In genomic region chr6:31948306-31948705, GRCh38 we compare ENCODE assay signal across 20 cellular contexts. TPM values are rescaled to one million over a fixed set of nuclear protein-coding genes. Genes with fewer than 3 reads are reported as not detected.
DNase-seq lines count a peak whose midpoint lies in the region; ATAC-seq and TF ChIP-seq lines count a peak whose summit lies in the region.
"Had no signal": no experiment of that assay in that cellular context is flagged by ENCODE, and none has a peak within 500 bp of the region (broad histone marks: within the 10 kb centered on the region; RNA-seq: fewer than 3 reads in every experiment).

No MANE protein-coding gene starts in this region.

- no peaks in the 10 kb centered on the region for H3K9me3 ChIP-seq in PC-9 (ENCODE audit: insufficient read depth, low read depth)
- no peaks in the 10 kb centered on the region for H3K9me3 ChIP-seq in mesenchymal stem cell (ENCODE audit: control insufficient read depth, low read length)
- H3K9me3 ChIP-seq: BLaER1, HAP-1 had no signal

- H3K14ac ChIP-seq in mesenchymal stem cell (ENCODE audit: low read length in 2 of 2), result no peak overlapping the region

- no peak overlapping the region for H3K4ac ChIP-seq in mesenchymal stem cell (ENCODE audit: low read depth in 1 of 2, low read length in 2 of 2)

- peaks cover 5% of the 10 kb centered on the region for H3K79me2 ChIP-seq in ACC112 (ENCODE audit: control insufficient read depth, insufficient read depth, low read length, unreplicated experiment)
- H3K79me2 ChIP-seq in PC-9 (ENCODE audit: low read depth), result no peaks in the 10 kb centered on the region

- H3K4me1 ChIP-seq in ACC112 (ENCODE audit: control insufficient read depth, insufficient read depth, low read length, unreplicated experiment) (peaks cover 43% of the 10 kb centered on the region), PC-9 (replicated peaks; ENCODE audit: insufficient read depth) (peaks cover 48% of the 10 kb centered on the region), mesenchymal stem cell (ENCODE audit: control insufficient read depth, insufficient read depth, low read depth, low read length) (peaks cover 15% of the 10 kb centered on the region)
- H3K4me1 ChIP-seq: BLaER1, HAP-1 had no signal

- H3K27ac ChIP-seq in ACC112 (ENCODE audit: low read depth, low read length) (peak overlapping the region; percentile 51; the same call in 1 of the 2 replicates), PC-9 (peak overlapping the region; percentile 36), mesenchymal stem cell (ENCODE audit: low read length, poor library complexity, severe bottlenecking) (no peak overlapping the region)
- H3K27ac ChIP-seq: BLaER1, HL-60 had no signal

- H3K79me1 ChIP-seq in mesenchymal stem cell (replicated peaks; ENCODE audit: low read length, poor library complexity, severe bottlenecking), result no peaks in the 10 kb centered on the region

- H3K9me2 ChIP-seq in PC-9 (ENCODE audit: insufficient read depth), result no peaks in the 10 kb centered on the region; the same call in 1 of the 2 replicates

- H2AFZ ChIP-seq in ACC112 (ENCODE audit: low read length, unreplicated experiment) (no peak overlapping the region), PC-9 (no peak overlapping the region), mesenchymal stem cell (ENCODE audit: low read depth, low read length) (no peak overlapping the region)

- H2BK120ac ChIP-seq in mesenchymal stem cell (ENCODE audit: low read depth, low read length), result no peak overlapping the region

- no peak overlapping the region for H2BK15ac ChIP-seq in mesenchymal stem cell (ENCODE audit: low read depth, poor library complexity, severe bottlenecking)

- no peaks in the 10 kb centered on the region for H4K20me1 ChIP-seq in PC-9 (ENCODE audit: insufficient read depth)
- H4K20me1 ChIP-seq: BLaER1 had no signal

- H3K36me3 ChIP-seq in ACC112 (ENCODE audit: insufficient read depth, low read length) (0 out of 2 replicates have a peak, but pooled peaks cover 5% of the 10 kb centered on the region), PC-9 (ENCODE audit: low read depth) (no peaks in the 10 kb centered on the region), mesenchymal stem cell (ENCODE audit: control insufficient read depth in 1 of 2, insufficient read depth in 2 of 2, low read depth in 1 of 2, low read length in 2 of 2) (peaks cover 28 to 33% of the 10 kb centered on the region in 2 experiments)

- no peak overlapping the region for H4K8ac ChIP-seq in mesenchymal stem cell (ENCODE audit: low read length)

- H3K18ac ChIP-seq in mesenchymal stem cell (ENCODE audit: low read depth in 1 of 2, low read length in 2 of 2), result no peak overlapping the region

- peak overlapping the region; percentile 5 for H3K9ac ChIP-seq in mesenchymal stem cell (ENCODE audit: low read length)
- H3K9ac ChIP-seq: BLaER1 had no signal

- CTCF ChIA-PET in PC-9 (lab: Charles Lee), result no interaction called here

- no peak overlapping the region for H2AK5ac ChIP-seq in mesenchymal stem cell (ENCODE audit: low read length, severe bottlenecking)

- no peak overlapping the region for H2BK5ac ChIP-seq in mesenchymal stem cell (ENCODE audit: low read depth, low read length, poor library complexity, severe bottlenecking)

- DNase-seq in PC-9 (no peak), mesenchymal stem cell (no peak), amniotic stem cell (lab: John Stamatoyannopoulos, UW) (no peak)
- no peak for DNase-seq in activated CD4-positive, alpha-beta T cell treated with anti-CD3 and anti-CD28 coated beads for 48 hours
- DNase-seq: DMS 273 treated with DMSO at 0.1 percent for 48 hours; GF-D8; MV-4-11; NCI-H1417; NCI-H187 treated with DMSO at 0.1 percent for 48 hours; NCI-H2171 treated with DMSO at 0.1 percent for 48 hours; NCI-H446 treated with DMSO at 0.1 percent for 48 hours; NK-92 treated with Interleukin-12 subunit alpha and Interleukin-12 subunit beta, amount 100 ng/mL, for 24 hours had no signal

- no peak for ATAC-seq in GM18502 (IDR thresholded peaks at IDR 0.05; ENCODE audit: poor library complexity, unreplicated experiment)

- H3K4me2 ChIP-seq in PC-9 (peak overlapping the region; percentile 48), mesenchymal stem cell (ENCODE audit: low read length, poor library complexity, severe bottlenecking) (no peak overlapping the region)
- H3K4me2 ChIP-seq: BLaER1 had no signal

- H3K27me3 ChIP-seq in ACC112 (ENCODE audit: insufficient read depth, low read length), result no peaks in the 10 kb centered on the region
- no peaks in the 10 kb centered on the region for H3K27me3 ChIP-seq in PC-9 (ENCODE audit: insufficient read depth, low read depth)
- H3K27me3 ChIP-seq in mesenchymal stem cell (ENCODE audit: control insufficient read depth in 1 of 2, insufficient read depth in 1 of 2, low read length in 2 of 2), result peaks cover 0 to 9% of the 10 kb centered on the region in 2 experiments
- H3K27me3 ChIP-seq: BLaER1 had no signal

- H3K23ac ChIP-seq in mesenchymal stem cell (ENCODE audit: low read length in 2 of 2), result no peak overlapping the region

- BruUV-seq in PC-9 (replicated peaks; lab: Mats Ljungman, UMichigan), result TSS peak; percentile 16

- H2BK12ac ChIP-seq in mesenchymal stem cell (ENCODE audit: low read length in 2 of 2), result no peak overlapping the region

- POLR2A ChIA-PET in PC-9 (lab: Charles Lee; ENCODE audit: unreplicated experiment), result interaction anchor here (0.7 kb wide), 1 partner anchor 40 kb away, joined by 3 read pairs; no protein-coding TSS in a partner anchor

- WGBS in mesenchymal stem cell, result 89% methylated on average over 5 of the region's 5 CpGs

- TF ChIP-seq CTCF in PC-9 (conservative IDR thresholded peaks at IDR 0.05), result no peak

- H3K4me3 ChIP-seq in ACC112 (ENCODE audit: low read depth, low read length), result no peak overlapping the region
- H3K4me3 ChIP-seq in PC-9, result no peak overlapping the region
- H3K4me3 ChIP-seq in mesenchymal stem cell (ENCODE audit: insufficient read depth in 1 of 2, low read depth in 1 of 2, low read length in 2 of 2), result no peak overlapping the region
- H3K4me3 ChIP-seq: BLaER1, HAP-1 had no signal

- peaks cover 39% of the 10 kb centered on the region for H3F3A ChIP-seq in PC-9 (ENCODE audit: insufficient read depth, low read depth)

- intact Hi-C loops in PC-9 (cut with micrococcal nuclease; ENCODE audit: unreplicated experiment), result no loop called here

- no peak overlapping the region for H4K91ac ChIP-seq in mesenchymal stem cell (ENCODE audit: low read length)

RNA-seq across cellular contexts. Expression of gene CFB, which starts 2.4 kb away (rescaled TPM):
- total RNA-seq in PC-9 (2021), result 22.6 and 25.5 TPM in 2 replicates
- 1.7 TPM for polyA plus RNA-seq in mesenchymal stem cell (2013, experiment 1 of 2)
- polyA plus RNA-seq in mesenchymal stem cell (2013, experiment 2 of 2), result 1.7 TPM
- total RNA-seq: PC-3, SK-MEL-5 had no signal

RNA-seq across cellular contexts. Expression of gene NELFE, which starts 10.5 kb away (rescaled TPM):
- 43.0 and 50.8 TPM in 2 replicates for total RNA-seq in PC-9 (2021)
- polyA plus RNA-seq in mesenchymal stem cell (2013, experiment 1 of 2), result 53.5 TPM
- polyA plus RNA-seq in mesenchymal stem cell (2013, experiment 2 of 2), result 56.2 TPM

RNA-seq across cellular contexts. Expression of gene SKIC2, which starts 10.7 kb away (rescaled TPM):
- total RNA-seq in PC-9 (2021), result 67.9 and 86.0 TPM in 2 replicates
- 21.2 TPM for polyA plus RNA-seq in mesenchymal stem cell (2013, experiment 1 of 2)
- 19.1 TPM for polyA plus RNA-seq in mesenchymal stem cell (2013, experiment 2 of 2)

RNA-seq across cellular contexts. Expression of gene C2, which starts 20.8 kb away (rescaled TPM):
- total RNA-seq in PC-9 (2021), result 0.96 and 2.4 TPM in 2 replicates
- polyA plus RNA-seq in mesenchymal stem cell (2013, experiment 1 of 2), result 1.1 TPM
- 1.3 TPM for polyA plus RNA-seq in mesenchymal stem cell (2013, experiment 2 of 2)
- total RNA-seq: A172, PC-3 had no signal

RNA-seq across cellular contexts. Expression of gene DXO, which starts 23.6 kb away (rescaled TPM):
- 24.5 and 36.0 TPM in 2 replicates for total RNA-seq in PC-9 (2021)
- 13.4 TPM for polyA plus RNA-seq in mesenchymal stem cell (2013, experiment 1 of 2)
- 13.9 TPM for polyA plus RNA-seq in mesenchymal stem cell (2013, experiment 2 of 2)
